ENCODE assay signal across 1 cellular context in genomic region chr10:93081834-93082233, GRCh38.
TF ChIP-seq lines count a peak whose summit lies in the region.

No MANE protein-coding gene starts in this region.

TF ChIP-seq in SK-N-SH treated with all-trans-retinoic acid at 6 μM for 48 hours, 23 proteins besides CTCF, POLR2A, EP300 and RAD21 (continued from another document):
- TF ChIP-seq SNAI2 (CRISPR knock-in tag; IDR thresholded peaks at IDR 0.05) (no peak), ZFP30 (CRISPR knock-in tag; IDR thresholded peaks at IDR 0.05) (no peak)
